ENCODE assay signal across 1 cellular context in the genomic region with DNA sequence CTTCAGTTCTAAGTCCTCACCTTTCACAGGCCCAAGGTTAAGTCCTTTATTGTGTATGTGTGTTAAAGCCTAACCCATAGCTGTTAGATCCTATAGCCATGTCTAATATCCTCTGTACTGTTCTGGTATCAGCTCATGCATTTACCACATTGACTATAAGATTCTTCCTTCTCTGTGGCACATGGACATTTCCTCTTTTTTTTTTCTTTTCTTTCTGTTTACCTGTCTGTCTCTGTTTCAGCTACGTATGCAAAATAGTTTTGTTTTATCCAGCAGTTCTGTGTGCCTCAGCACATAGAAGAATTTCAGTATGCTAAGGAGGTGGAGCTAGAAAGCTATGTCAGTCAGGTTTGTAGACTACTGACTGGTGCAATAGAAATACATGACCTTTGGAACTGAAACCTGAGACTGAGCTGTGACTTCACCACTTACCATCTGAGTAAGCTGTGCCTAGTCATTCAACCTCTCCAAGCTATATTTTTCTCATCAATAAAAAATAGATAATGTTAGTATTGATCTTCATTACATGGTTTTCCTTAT.
A peak's percentile ranks its signal among the peaks of the same experiment; 100 is the strongest.
TF ChIP-seq lines count a peak whose summit lies in the region.

No MANE protein-coding gene starts in this region.

TF ChIP-seq in GM12878, 131 proteins besides CTCF, POLR2A, EP300 and RAD21 (continued from another document):
- TF ChIP-seq, protein P1, sequence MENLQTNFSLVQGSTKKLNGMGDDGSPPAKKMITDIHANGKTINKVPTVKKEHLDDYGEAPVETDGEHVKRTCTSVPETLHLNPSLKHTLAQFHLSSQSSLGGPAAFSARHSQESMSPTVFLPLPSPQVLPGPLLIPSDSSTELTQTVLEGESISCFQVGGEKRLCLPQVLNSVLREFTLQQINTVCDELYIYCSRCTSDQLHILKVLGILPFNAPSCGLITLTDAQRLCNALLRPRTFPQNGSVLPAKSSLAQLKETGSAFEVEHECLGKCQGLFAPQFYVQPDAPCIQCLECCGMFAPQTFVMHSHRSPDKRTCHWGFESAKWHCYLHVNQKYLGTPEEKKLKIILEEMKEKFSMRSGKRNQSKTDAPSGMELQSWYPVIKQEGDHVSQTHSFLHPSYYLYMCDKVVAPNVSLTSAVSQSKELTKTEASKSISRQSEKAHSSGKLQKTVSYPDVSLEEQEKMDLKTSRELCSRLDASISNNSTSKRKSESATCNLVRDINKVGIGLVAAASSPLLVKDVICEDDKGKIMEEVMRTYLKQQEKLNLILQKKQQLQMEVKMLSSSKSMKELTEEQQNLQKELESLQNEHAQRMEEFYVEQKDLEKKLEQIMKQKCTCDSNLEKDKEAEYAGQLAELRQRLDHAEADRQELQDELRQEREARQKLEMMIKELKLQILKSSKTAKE (IDR thresholded peaks at IDR 0.05; ENCODE audit: low read depth, poor library complexity, severe bottlenecking) = peak; percentile 46
- TF ChIP-seq ZBED1 (IDR thresholded peaks at IDR 0.05; ENCODE audit: borderline replicate concordance) (no peak), NR2F1 (conservative IDR thresholded peaks at IDR 0.05) (0 out of 2 replicates have a peak, but pooled peaks have one; percentile 23), MTA2 (IDR thresholded peaks at IDR 0.05; ENCODE audit: low read depth) (peak; percentile 58; the same call in 1 of the 2 replicates), ZNF687 (IDR thresholded peaks at IDR 0.05) (0 out of 2 replicates have a peak, but pooled peaks have one; percentile 32), IRF4 (IDR thresholded peaks at IDR 0.05; ENCODE audit: low read depth, low read length) (peak; percentile 22; the same call in 1 of the 2 replicates), ATF7 (IDR thresholded peaks at IDR 0.05; ENCODE audit: low read depth) (peak; percentile 94), PBX3 (IDR thresholded peaks at IDR 0.05; ENCODE audit: insufficient replicate concordance, low read depth, low read length) (peak; percentile 80), USF2 (IDR thresholded peaks at IDR 0.05; ENCODE audit: borderline replicate concordance, low read depth, low read length) (no peak), PKNOX1 (IDR thresholded peaks at IDR 0.05) (peak; percentile 96), CUX1 (IDR thresholded peaks at IDR 0.05; ENCODE audit: insufficient replicate concordance, low read depth, low read length) (peak; percentile 96), MXI1 (IDR thresholded peaks at IDR 0.05; ENCODE audit: low read depth, low read length) (no peak), BRCA1 (IDR thresholded peaks at IDR 0.05; ENCODE audit: low read depth, low read length) (no peak), SUPT20H (IDR thresholded peaks at IDR 0.05; ENCODE audit: borderline replicate concordance, control insufficient read depth, low read depth, low read length) (no peak), ETV6 (conservative IDR thresholded peaks at IDR 0.05 in 1 of 2, IDR thresholded peaks at IDR 0.05 in 1 of 2; ENCODE audit: borderline replicate concordance in 1 of 2, low read depth in 1 of 2) (no peak), IKZF1 (conservative IDR thresholded peaks at IDR 0.05) (peak; percentile 38; the same call in 1 of the 2 replicates)
- TF ChIP-seq, protein P2, sequence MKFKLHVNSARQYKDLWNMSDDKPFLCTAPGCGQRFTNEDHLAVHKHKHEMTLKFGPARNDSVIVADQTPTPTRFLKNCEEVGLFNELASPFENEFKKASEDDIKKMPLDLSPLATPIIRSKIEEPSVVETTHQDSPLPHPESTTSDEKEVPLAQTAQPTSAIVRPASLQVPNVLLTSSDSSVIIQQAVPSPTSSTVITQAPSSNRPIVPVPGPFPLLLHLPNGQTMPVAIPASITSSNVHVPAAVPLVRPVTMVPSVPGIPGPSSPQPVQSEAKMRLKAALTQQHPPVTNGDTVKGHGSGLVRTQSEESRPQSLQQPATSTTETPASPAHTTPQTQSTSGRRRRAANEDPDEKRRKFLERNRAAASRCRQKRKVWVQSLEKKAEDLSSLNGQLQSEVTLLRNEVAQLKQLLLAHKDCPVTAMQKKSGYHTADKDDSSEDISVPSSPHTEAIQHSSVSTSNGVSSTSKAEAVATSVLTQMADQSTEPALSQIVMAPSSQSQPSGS (IDR thresholded peaks at IDR 0.05; ENCODE audit: low read length) = peak; percentile 62
